14 cellular contexts compared by ENCODE assay signal in the genomic region with DNA sequence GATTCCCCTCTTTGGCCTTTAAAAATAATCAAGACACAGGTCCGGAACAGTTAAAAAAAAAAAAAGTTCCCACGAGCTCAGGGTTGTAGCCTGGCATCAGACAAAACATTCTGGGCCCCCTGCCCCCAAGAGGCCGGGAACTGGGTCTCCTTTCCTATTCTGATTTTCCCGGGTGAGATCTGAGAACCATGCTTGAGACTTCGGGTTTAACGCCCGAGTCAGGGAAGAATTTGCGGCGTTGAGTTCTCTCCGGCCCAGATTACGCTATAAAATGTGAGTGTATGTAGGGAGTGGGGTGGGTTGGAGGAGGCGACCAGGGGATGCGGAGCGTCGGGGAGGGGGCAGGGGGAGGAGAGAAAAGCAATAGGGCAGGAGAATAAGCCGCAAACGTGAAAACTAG. TPM values are rescaled to one million over a fixed set of nuclear protein-coding genes. Genes with fewer than 3 reads are reported as not detected.
DNase-seq lines count a peak whose midpoint lies in the region; ATAC-seq and TF ChIP-seq lines count a peak whose summit lies in the region.
"Had no signal": no experiment of that assay in that cellular context is flagged by ENCODE, and none has a peak within 500 bp of the region (broad histone marks: within the 10 kb centered on the region; RNA-seq: fewer than 3 reads in every experiment).

No MANE protein-coding gene starts in this region.

- no peak overlapping the region for H3K4me2 ChIP-seq in mesendoderm (ENCODE audit: low read length)

- H3K9me3 Mint-ChIP-seq in natural killer cell treated with Interleukin-12 subunit alpha and Interleukin-12 subunit beta and Interleukin-15 and Interleukin-18, amount 100 ng/mL, for 72 hours = peaks cover 7% of the 10 kb centered on the region
- peaks cover 3 to 11% of the 10 kb centered on the region in 2 donors for H3K9me3 Mint-ChIP-seq in natural killer cell
- H3K9me3 Mint-ChIP-seq in activated naive CD8-positive, alpha-beta T cell treated with anti-CD3 and anti-CD28 coated beads, Interleukin-2, amount 10 ng/mL, durations not matched to agents 7 days and 5 days = peaks cover 17% of the 10 kb centered on the region
- peaks cover 40% of the 10 kb centered on the region for H3K9me3 Mint-ChIP-seq in glutamatergic neuron (ENCODE audit: unreplicated experiment)

- peaks cover 13 to 23% of the 10 kb centered on the region in 2 donors for H3K4me1 Mint-ChIP-seq in natural killer cell treated with Interleukin-12 subunit alpha and Interleukin-12 subunit beta and Interleukin-15 and Interleukin-18, amount 100 ng/mL, for 72 hours (ENCODE audit: low read depth in 2 of 2)
- H3K4me1 Mint-ChIP-seq in natural killer cell (peaks cover 7 to 22% of the 10 kb centered on the region in 2 donors), glutamatergic neuron (ENCODE audit: low read depth, unreplicated experiment) (peaks cover 11% of the 10 kb centered on the region)
- H3K4me1 Mint-ChIP-seq in activated naive CD8-positive, alpha-beta T cell treated with anti-CD3 and anti-CD28 coated beads, Interleukin-2, amount 10 ng/mL, durations not matched to agents 7 days and 5 days = peaks cover 23% of the 10 kb centered on the region

- H2BK5ac ChIP-seq in mesendoderm (ENCODE audit: low read length) = no peak overlapping the region

- H3K4me3 Mint-ChIP-seq in natural killer cell treated with Interleukin-12 subunit alpha and Interleukin-12 subunit beta and Interleukin-15 and Interleukin-18, amount 100 ng/mL, for 72 hours = peak overlapping the region; percentile 65
- H3K4me3 Mint-ChIP-seq in natural killer cell (no peak overlapping the region), glutamatergic neuron (ENCODE audit: unreplicated experiment) (no peak overlapping the region)
- H3K4me3 Mint-ChIP-seq in activated naive CD8-positive, alpha-beta T cell treated with anti-CD3 and anti-CD28 coated beads, Interleukin-2, amount 10 ng/mL, durations not matched to agents 7 days and 5 days = no peak overlapping the region

- H3K4me1 ChIP-seq in mesendoderm (ENCODE audit: control insufficient read depth, low read depth, low read length) (no peaks in the 10 kb centered on the region), right atrium auricular region (peaks cover 0 to 42% of the 10 kb centered on the region in 2 donors)

- no peaks in the 10 kb centered on the region for H3K79me2 ChIP-seq in mesendoderm (ENCODE audit: control insufficient read depth, insufficient read depth, low read length)

- H3K36me3 ChIP-seq in mesendoderm (ENCODE audit: control insufficient read depth, insufficient read depth, low read length) = no peaks in the 10 kb centered on the region
- no peaks in the 10 kb centered on the region for H3K36me3 ChIP-seq in right atrium auricular region
- H3K36me3 ChIP-seq: esophagus squamous epithelium had no signal

- H4K8ac ChIP-seq in mesendoderm (ENCODE audit: low read depth, low read length) = no peak overlapping the region

- DNase-seq in natural killer cell treated with Interleukin-12 subunit alpha and Interleukin-12 subunit beta and Interleukin-15 and Interleukin-18, amount 100 ng/mL, for 72 hours (ENCODE audit: low spot score) = no peak
- DNase-seq in natural killer cell (no peak), mesendoderm (peak; percentile 25), NAMALWA (ENCODE audit: low spot score) (no peak), glutamatergic neuron (no peak), right atrium auricular region (ENCODE audit: low spot score) (no peak)
- DNase-seq in activated naive CD8-positive, alpha-beta T cell treated with anti-CD3 and anti-CD28 coated beads, Interleukin-2, amount 10 ng/mL, durations not matched to agents 7 days and 5 days = no peak
- DNase-seq in activated effector memory CD4-positive, alpha-beta T cell treated with Interleukin-2 at 50 U/mL for 16 hours = no peak
- DNase-seq: activated CD8-positive, alpha-beta memory T cell treated with anti-CD3 and anti-CD28 coated beads, Interleukin-2, amount 50 U/mL, for 48 hours; C1 segment of cervical spinal cord; esophagus squamous epithelium; PC-3 had no signal

- H3K23ac ChIP-seq in mesendoderm (ENCODE audit: low read length) = no peak overlapping the region

- WGBS in mesendoderm (ENCODE audit: extremely low coverage, insufficient coverage, low lambda C conversion rate) = no CpG with 5 or more reads among the region's 17 CpGs

- POLR2A ChIA-PET in activated naive CD8-positive, alpha-beta T cell treated with anti-CD3 and anti-CD28 coated beads, Interleukin-2, amount 10 ng/mL, durations not matched to agents 7 days and 5 days (lab: Charles Lee) = no interaction called here

- H2BK120ac ChIP-seq in mesendoderm (ENCODE audit: low read depth, low read length) = no peak overlapping the region

- H3K36me3 Mint-ChIP-seq in natural killer cell treated with Interleukin-12 subunit alpha and Interleukin-12 subunit beta and Interleukin-15 and Interleukin-18, amount 100 ng/mL, for 72 hours = peaks cover 33% of the 10 kb centered on the region
- H3K36me3 Mint-ChIP-seq in natural killer cell = peaks cover 43% of the 10 kb centered on the region
- peaks cover 11% of the 10 kb centered on the region for H3K36me3 Mint-ChIP-seq in activated naive CD8-positive, alpha-beta T cell treated with anti-CD3 and anti-CD28 coated beads, Interleukin-2, amount 10 ng/mL, durations not matched to agents 7 days and 5 days
- H3K36me3 Mint-ChIP-seq in glutamatergic neuron (ENCODE audit: unreplicated experiment) = no peaks in the 10 kb centered on the region

- no peaks in the 10 kb centered on the region for H3K79me1 ChIP-seq in mesendoderm (ENCODE audit: low read length)

- ATAC-seq in natural killer cell treated with Interleukin-12 subunit alpha and Interleukin-12 subunit beta and Interleukin-15 and Interleukin-18, amount 100 ng/mL, for 72 hours = no peak
- ATAC-seq in natural killer cell = no peak
- ATAC-seq in activated naive CD8-positive, alpha-beta T cell treated with anti-CD3 and anti-CD28 coated beads, Interleukin-2, amount 10 ng/mL, durations not matched to agents 7 days and 5 days (ENCODE audit: low read depth) = no peak
- ATAC-seq: PC-3 had no signal

- H3K4me3 ChIP-seq in mesendoderm (ENCODE audit: low read length) (no peak overlapping the region), right atrium auricular region (no peak overlapping the region)

- no peak overlapping the region for H3K56ac ChIP-seq in mesendoderm (ENCODE audit: low read length)

- H3K9me3 ChIP-seq in right atrium auricular region = peaks cover 0 to 28% of the 10 kb centered on the region in 2 donors

- peak overlapping the region in 1 of 2 donors; percentile 69 for H3K27ac Mint-ChIP-seq in natural killer cell treated with Interleukin-12 subunit alpha and Interleukin-12 subunit beta and Interleukin-15 and Interleukin-18, amount 100 ng/mL, for 72 hours
- H3K27ac Mint-ChIP-seq in natural killer cell (no peak overlapping the region), glutamatergic neuron (ENCODE audit: unreplicated experiment) (no peak overlapping the region)
- peak overlapping the region; percentile 80 for H3K27ac Mint-ChIP-seq in activated naive CD8-positive, alpha-beta T cell treated with anti-CD3 and anti-CD28 coated beads, Interleukin-2, amount 10 ng/mL, durations not matched to agents 7 days and 5 days

- no peak overlapping the region for H4K5ac ChIP-seq in mesendoderm (ENCODE audit: low read length)

- no peak overlapping the region for H3K27ac ChIP-seq in mesendoderm (ENCODE audit: low read depth, low read length)
- no peak overlapping the region for H3K27ac ChIP-seq in right atrium auricular region
- H3K27ac ChIP-seq: esophagus squamous epithelium had no signal

- H2BK15ac ChIP-seq in mesendoderm (replicated peaks; ENCODE audit: low read depth) = no peak overlapping the region

- H3K27me3 ChIP-seq in mesendoderm (ENCODE audit: insufficient read depth, low read length, poor library complexity) (peaks cover 63% of the 10 kb centered on the region), right atrium auricular region (peaks cover 63 to 85% of the 10 kb centered on the region in 2 donors)

- TF ChIP-seq CTCF in natural killer cell (IDR thresholded peaks at IDR 0.05) (no peak), glutamatergic neuron (IDR thresholded peaks at IDR 0.05; ENCODE audit: partially characterized antibody, unreplicated experiment) (no peak), right atrium auricular region (IDR thresholded peaks at IDR 0.05) (no peak)

- peaks cover 48 to 75% of the 10 kb centered on the region in 2 donors for H3K27me3 Mint-ChIP-seq in natural killer cell treated with Interleukin-12 subunit alpha and Interleukin-12 subunit beta and Interleukin-15 and Interleukin-18, amount 100 ng/mL, for 72 hours
- H3K27me3 Mint-ChIP-seq in natural killer cell (ENCODE audit: low read depth in 2 of 2) = peaks cover 59 to 78% of the 10 kb centered on the region in 2 donors
- peaks cover 78% of the 10 kb centered on the region for H3K27me3 Mint-ChIP-seq in activated naive CD8-positive, alpha-beta T cell treated with anti-CD3 and anti-CD28 coated beads, Interleukin-2, amount 10 ng/mL, durations not matched to agents 7 days and 5 days
- H3K27me3 Mint-ChIP-seq in glutamatergic neuron (ENCODE audit: unreplicated experiment) = peaks cover 71% of the 10 kb centered on the region

- intact Hi-C loops in natural killer cell (cut with micrococcal nuclease) = no loop called here

- H3K9ac ChIP-seq in mesendoderm (ENCODE audit: low read length) = no peak overlapping the region

- H3K18ac ChIP-seq in mesendoderm (ENCODE audit: low read length) = no peak overlapping the region

- no peak overlapping the region for H2AK5ac ChIP-seq in mesendoderm (ENCODE audit: low read length)

- H3K4ac ChIP-seq in mesendoderm (ENCODE audit: low read depth, low read length) = no peak overlapping the region

RNA-seq across cellular contexts. Expression of a gene that starts 2.6 kb away (rescaled TPM):
- not detected for total RNA-seq in natural killer cell treated with Interleukin-12 subunit alpha and Interleukin-12 subunit beta and Interleukin-15 and Interleukin-18, amount 100 ng/mL, for 72 hours
- total RNA-seq in natural killer cell = not detected
- not detected for total RNA-seq in activated naive CD8-positive, alpha-beta T cell treated with anti-CD3 and anti-CD28 coated beads, Interleukin-2, amount 10 ng/mL, durations not matched to agents 7 days and 5 days
- 1.0 TPM for polyA plus RNA-seq in mesendoderm (2013, experiment 1 of 2)
- polyA plus RNA-seq in mesendoderm (2013, experiment 2 of 2) = 0.84 TPM
- total RNA-seq in glutamatergic neuron (ENCODE audit: unreplicated experiment) = not detected
- total RNA-seq in right atrium auricular region = under 1 TPM in 1 of 2 donors, not detected in 1; 0.04 TPM
- total RNA-seq: bronchial epithelial cell; esophagus squamous epithelium; PC-3; T-helper 1 cell treated with Interleukin-12 subunit alpha and Interleukin-12 subunit beta and Interleukin-4 antibody, amounts not matched to agents 30 ng/mL and 1 ng/mL, for 36 hours had no signal

RNA-seq across cellular contexts. Expression of a gene that starts 5.4 kb away (rescaled TPM):
- total RNA-seq in natural killer cell treated with Interleukin-12 subunit alpha and Interleukin-12 subunit beta and Interleukin-15 and Interleukin-18, amount 100 ng/mL, for 72 hours = not detected
- total RNA-seq in natural killer cell = not detected
- total RNA-seq in activated naive CD8-positive, alpha-beta T cell treated with anti-CD3 and anti-CD28 coated beads, Interleukin-2, amount 10 ng/mL, durations not matched to agents 7 days and 5 days = not detected
- 0.01 TPM for polyA plus RNA-seq in mesendoderm (2013, experiment 1 of 2)
- polyA plus RNA-seq in mesendoderm (2013, experiment 2 of 2) = 0.01 TPM
- not detected for total RNA-seq in glutamatergic neuron (ENCODE audit: unreplicated experiment)
- total RNA-seq in right atrium auricular region = not detected
- total RNA-seq: bronchial epithelial cell; esophagus squamous epithelium; PC-3; T-helper 1 cell treated with Interleukin-12 subunit alpha and Interleukin-12 subunit beta and Interleukin-4 antibody, amounts not matched to agents 30 ng/mL and 1 ng/mL, for 36 hours had no signal
